1 cellular context compared by ENCODE assay signal in genomic region chr7:17056491-17057142, GRCh38.
TF ChIP-seq lines count a peak whose summit lies in the region.

No MANE protein-coding gene starts in this region.

TF ChIP-seq in K562, 482 proteins besides CTCF, POLR2A, EP300 and RAD21 (continued from another document):
- TF ChIP-seq ETV6 (IDR thresholded peaks at IDR 0.05; ENCODE audit: borderline replicate concordance in 1 of 2, low read depth in 2 of 2, low read length in 1 of 2) = no peak
- no peak for TF ChIP-seq ETV6 (CRISPR knock-in tag; IDR thresholded peaks at IDR 0.05; ENCODE audit: borderline replicate concordance)
- no peak for TF ChIP-seq ZFPM2 (CRISPR knock-in tag; IDR thresholded peaks at IDR 0.05)
